In the genomic region with DNA sequence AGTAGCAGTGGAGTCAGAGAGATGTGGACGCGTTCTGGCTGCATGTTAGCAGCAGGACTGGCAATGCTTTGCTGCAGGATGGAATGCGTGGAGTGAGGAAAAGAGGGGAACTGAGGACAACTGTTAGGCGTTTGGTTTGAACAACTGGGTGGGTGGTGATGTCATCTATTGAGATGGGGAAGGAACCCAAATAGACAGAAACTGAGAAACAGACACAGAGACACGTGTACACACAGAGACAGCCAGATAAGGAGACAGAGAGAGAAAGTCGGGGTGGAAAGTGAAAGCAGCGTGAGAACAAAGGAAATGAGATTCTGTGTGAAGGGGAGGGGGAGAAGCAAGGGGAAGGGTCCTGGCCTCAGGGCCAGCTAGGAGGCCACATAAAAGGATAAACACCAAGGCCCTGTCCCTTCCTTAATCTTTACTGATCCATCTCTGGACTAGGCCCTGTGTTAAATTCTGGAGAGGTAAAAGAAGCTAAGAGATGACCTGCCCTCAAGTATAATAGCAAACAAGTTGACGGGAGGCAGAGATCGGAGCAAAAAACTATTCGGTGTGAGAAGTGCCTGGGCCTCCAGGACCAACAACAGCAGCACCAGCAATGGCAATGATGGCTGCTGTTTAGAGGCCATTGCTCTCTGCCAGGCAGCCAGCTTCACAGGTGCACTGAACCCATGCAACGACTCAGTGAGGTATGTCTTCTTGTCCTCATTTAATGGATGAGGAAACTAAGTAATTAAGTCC, we compare ENCODE assay signal across 9 cellular contexts. TPM values are rescaled to one million over a fixed set of nuclear protein-coding genes. Genes with fewer than 3 reads are reported as not detected.
A peak's percentile ranks its signal among the peaks of the same experiment; 100 is the strongest.
DNase-seq lines count a peak whose midpoint lies in the region; ATAC-seq, FAIRE-seq and TF ChIP-seq lines count a peak whose summit lies in the region.
"Had no signal": no experiment of that assay in that cellular context is flagged by ENCODE, and none has a peak within 500 bp of the region (broad histone marks: within the 10 kb centered on the region; RNA-seq: fewer than 3 reads in every experiment).

No MANE protein-coding gene starts in this region.

- no peak for TF ChIP-seq RAD21 in HepG2 (CRISPR knock-in tag; IDR thresholded peaks at IDR 0.05)

- CTCF ChIA-PET in HepG2 (lab: Yijun Ruan, JAX; ENCODE audit: low intra/inter-chr PET ratio, low total read pairs), result no interaction called here

- in situ Hi-C loops in HepG2 (cut with HindIII; ENCODE audit: extremely low pct_ligation_motif_present, low pct_unique_long_range_greater_than_20kb), result no loop called here

- H3K27ac ChIP-seq in HepG2 (ENCODE audit: extremely low read length, insufficient read depth, low read length) (no peak overlapping the region), right lobe of liver (no peak overlapping the region)

- H3K36me3 ChIP-seq in HepG2 (replicated peaks in 1 of 2; ENCODE audit: control insufficient read depth in 1 of 2, insufficient read depth in 2 of 2, low read length in 2 of 2) (no peaks in the 10 kb centered on the region), right lobe of liver (no peaks in the 10 kb centered on the region)

- no peak for ATAC-seq in HepG2
- ATAC-seq in right lobe of liver, result no peak
- ATAC-seq in HG03432 (IDR thresholded peaks at IDR 0.05; ENCODE audit: unreplicated experiment), result peak; percentile 74
- no peak for ATAC-seq in GM19463 (IDR thresholded peaks at IDR 0.05; ENCODE audit: unreplicated experiment)

- H3K27me3 ChIP-seq in HepG2 (ENCODE audit: control insufficient read depth in 1 of 2, insufficient read depth in 2 of 2, low read length in 2 of 2), result peaks cover 11 to 74% of the 10 kb centered on the region in 2 experiments
- H3K27me3 ChIP-seq in right lobe of liver, result no peaks in the 10 kb centered on the region

- H3K9me3 ChIP-seq in HepG2 (ENCODE audit: low read length) (no peaks in the 10 kb centered on the region), right lobe of liver (no peaks in the 10 kb centered on the region)

- H3K4me1 ChIP-seq in HepG2 (ENCODE audit: insufficient read depth, low read length) (no peaks in the 10 kb centered on the region), right lobe of liver (no peaks in the 10 kb centered on the region)

- 34% methylated on average over 11 of the region's 11 CpGs for WGBS in HepG2 (ENCODE audit: low lambda C conversion rate)
- WGBS in right lobe of liver (ENCODE audit: insufficient coverage, low coverage, low lambda C conversion rate, missing lambda C conversion rate), result 24% methylated on average over 9 of the region's 11 CpGs

- no TSS peak for BruUV-seq in HepG2 (replicated peaks; lab: Mats Ljungman, UMichigan)

- no peaks in the 10 kb centered on the region for H3K4me1 Mint-ChIP-seq in chondrocyte (ENCODE audit: low read depth)

- H2AFZ ChIP-seq in HepG2 (ENCODE audit: low read length), result no peak overlapping the region

- TF ChIP-seq CTCF in HepG2 (CRISPR knock-in tag; IDR thresholded peaks at IDR 0.05) (no peak), right lobe of liver (IDR thresholded peaks at IDR 0.05) (no peak), chondrocyte (IDR thresholded peaks at IDR 0.05) (no peak)

- POLR2A ChIA-PET in HepG2 (lab: Yijun Ruan, JAX), result no interaction called here

- DNase-seq in HepG2 (ENCODE audit: low spot score), result no peak
- no peak for DNase-seq in right lobe of liver
- DNase-seq in central memory CD4-positive, alpha-beta T cell, result peak; percentile 22
- peak; percentile 31 for DNase-seq in superior temporal gyrus (ENCODE audit: extremely low spot score)
- DNase-seq in chondrocyte (ENCODE audit: low spot score), result no peak
- no peak for DNase-seq in DMS 273 (lab: John Stamatoyannopoulos, UW; ENCODE audit: unreplicated experiment)

- FAIRE-seq in HepG2 (lab: Jason Lieb, UNC), result no peak

- TF ChIP-seq EP300 in HepG2 (IDR thresholded peaks at IDR 0.05; ENCODE audit: low read depth in 2 of 2, low read length in 2 of 2), result no peak
- TF ChIP-seq EP300 in HepG2 (CRISPR knock-in tag; IDR thresholded peaks at IDR 0.05; ENCODE audit: borderline replicate concordance), result no peak

- H3K4me3 Mint-ChIP-seq in chondrocyte (ENCODE audit: unreplicated experiment), result no peak overlapping the region

- no peaks in the 10 kb centered on the region for H3K79me2 ChIP-seq in HepG2 (ENCODE audit: insufficient read depth, low read length)

- H3K9me3 Mint-ChIP-seq in chondrocyte (ENCODE audit: low read depth), result no peaks in the 10 kb centered on the region

- H3K4me2 ChIP-seq in HepG2 (ENCODE audit: low read depth, low read length), result no peak overlapping the region

- no peaks in the 10 kb centered on the region for H4K20me1 ChIP-seq in HepG2 (ENCODE audit: insufficient read depth, low read length)

- no peak for TF ChIP-seq POLR2A in HepG2 (IDR thresholded peaks at IDR 0.05; ENCODE audit: insufficient read depth in 1 of 2, low read depth in 2 of 2, low read length in 2 of 2)
- TF ChIP-seq POLR2A in right lobe of liver (IDR thresholded peaks at IDR 0.05), result no peak

- no peak overlapping the region for H3K27ac Mint-ChIP-seq in chondrocyte (ENCODE audit: unreplicated experiment)

- no peak overlapping the region for H3K9ac ChIP-seq in HepG2 (ENCODE audit: insufficient read depth, low read depth, low read length)

- H3K36me3 Mint-ChIP-seq in chondrocyte (ENCODE audit: low read depth), result no peaks in the 10 kb centered on the region

- peaks cover 59% of the 10 kb centered on the region for H3K27me3 Mint-ChIP-seq in chondrocyte (ENCODE audit: low read depth)

- H3K4me3 ChIP-seq in HepG2 (replicated peaks in 1 of 3; ENCODE audit: insufficient read depth in 1 of 3, low read depth in 2 of 3, low read length in 3 of 3), result no peak overlapping the region
- no peak overlapping the region for H3K4me3 ChIP-seq in right lobe of liver

- intact Hi-C loops in HepG2 (cut with micrococcal nuclease; ENCODE audit: unreplicated experiment), result no loop called here
- intact Hi-C loops in right lobe of liver (cut with DNase I), result no loop called here

TF ChIP-seq in HepG2, 621 proteins besides CTCF, POLR2A, EP300 and RAD21 (continues in another document):
- 0 out of 2 replicates have a peak, but pooled peaks have one; percentile 2 for TF ChIP-seq CREB1 (IDR thresholded peaks at IDR 0.05)
- no peak for TF ChIP-seq CREB1 (CRISPR knock-in tag; IDR thresholded peaks at IDR 0.05)

RNA-seq across cellular contexts. Expression of gene VWA5B1, which starts 31.6 kb away (rescaled TPM):
- total RNA-seq in HepG2 (2016; rRNA removed; fragmentation: Illumina TruSeq; extraction: Trizol) (not detected in 2 replicates), right lobe of liver (not detected), chondrocyte (not detected in 3 replicates)
- total RNA-seq in HepG2 (2016; cell fraction: cytosol; rRNA removed; fragmentation: Illumina TruSeq; extraction: Trizol; ENCODE audit: low read depth), result not detected in 2 replicates
- not detected in 2 replicates for total RNA-seq in HepG2 (2016; cell fraction: insoluble cytoplasmic fraction; rRNA removed; fragmentation: Illumina TruSeq; extraction: Trizol)
- not detected in 2 replicates for total RNA-seq in HepG2 (2016; cell fraction: membrane; rRNA removed; fragmentation: Illumina TruSeq; extraction: Trizol)
- not detected in 2 replicates for total RNA-seq in HepG2 (2016; cell fraction: nucleus; rRNA removed; fragmentation: Illumina TruSeq; extraction: Trizol)
- not detected in 2 replicates for polyA plus RNA-seq in HepG2 (2011; rRNA removed)
- not detected in 2 replicates for polyA plus RNA-seq in HepG2 (2011; cell fraction: cytosol; rRNA removed)
- polyA plus RNA-seq in HepG2 (2011; cell fraction: nucleus; rRNA removed), result not detected in 2 replicates
- not detected in 2 replicates for polyA plus RNA-seq in HepG2 (2012)
- not detected in 2 replicates for polyA plus RNA-seq in HepG2 (2016; cell fraction: cytosol; fragmentation: Illumina TruSeq; extraction: Trizol; ENCODE audit: low read depth)
- not detected in 2 replicates for polyA plus RNA-seq in HepG2 (2016; cell fraction: insoluble cytoplasmic fraction; fragmentation: Illumina TruSeq; extraction: Trizol; ENCODE audit: low read depth)
- not detected in 2 replicates for polyA plus RNA-seq in HepG2 (2016; cell fraction: membrane; fragmentation: Illumina TruSeq; extraction: Trizol; ENCODE audit: low read depth)
- not detected in 2 replicates for polyA plus RNA-seq in HepG2 (2016; cell fraction: nucleus; fragmentation: Illumina TruSeq; extraction: Trizol; ENCODE audit: insufficient read depth, low read depth)
- not detected in 2 replicates for polyA minus RNA-seq in HepG2 (2011; rRNA and poly(A)+ RNA removed; ENCODE audit: low replicate concordance)
- polyA minus RNA-seq in HepG2 (2011; cell fraction: cytosol; rRNA and poly(A)+ RNA removed), result not detected in 2 replicates
- not detected in 2 replicates for polyA minus RNA-seq in HepG2 (2011; cell fraction: nucleus; rRNA and poly(A)+ RNA removed)
- polyA plus RNA-seq: BJ had no signal

Comparison
In these comparisons a context has a peak if more than half of its experiments do, and no peak if none do; other contexts are left out.
1. DNase-seq: peak in central memory CD4-positive, alpha-beta T cell (single experiment) and superior temporal gyrus (single experiment); none in HepG2 (single experiment), right lobe of liver (0 of 3), chondrocyte (single experiment) and DMS 273 (single experiment).